Comparison of ENCODE assay signal across 14 cellular contexts in the genomic region with DNA sequence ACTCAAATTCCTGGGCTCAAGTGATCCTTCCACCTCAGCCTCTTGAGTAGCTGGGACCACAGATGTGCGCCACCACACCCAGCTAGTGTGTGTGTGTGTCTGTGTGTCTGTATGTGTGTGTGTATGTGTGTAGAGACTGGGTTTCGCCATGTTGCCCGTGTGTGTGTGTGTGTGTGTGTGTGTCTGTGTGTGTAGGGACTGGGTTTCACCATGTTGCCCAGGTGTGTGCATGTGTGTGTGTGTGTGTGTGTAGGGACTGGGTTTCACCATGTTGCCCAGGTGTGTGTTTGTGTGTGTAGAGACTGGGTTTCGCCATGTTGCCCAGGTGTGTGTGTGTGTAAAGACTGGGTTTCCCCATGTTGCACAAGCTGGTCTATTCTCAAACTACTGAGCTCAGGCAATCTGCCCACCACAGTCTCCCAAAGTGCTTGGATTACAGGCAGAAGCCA. TPM values are rescaled to one million over a fixed set of nuclear protein-coding genes. Genes with fewer than 3 reads are reported as not detected.
DNase-seq lines count a peak whose midpoint lies in the region; FAIRE-seq and TF ChIP-seq lines count a peak whose summit lies in the region.
"Had no signal": no experiment of that assay in that cellular context is flagged by ENCODE, and none has a peak within 500 bp of the region (broad histone marks: within the 10 kb centered on the region; RNA-seq: fewer than 3 reads in every experiment).

No MANE protein-coding gene starts in this region.

- no peak for FAIRE-seq in keratinocyte (lab: Jason Lieb, UNC)
- FAIRE-seq: D721Med had no signal

- peaks cover 19 to 73% (median 52%) of the 10 kb centered on the region in 3 experiments for H3K36me3 Mint-ChIP-seq in H9 (ENCODE audit: insufficient read depth in 1 of 3, low read depth in 3 of 3)
- H3K36me3 Mint-ChIP-seq in activated T-helper 1 cell treated with anti-CD3 and anti-CD28 coated beads, Interleukin-12 subunit alpha, Interleukin-12 subunit beta, Interleukin-2, Interleukin-4 antibody, amounts not matched to agents 30 ng/mL and 10 ng/mL and 1 ng/mL, durations not matched to agents 14 hours and 24 hours and 36 hours (ENCODE audit: low read depth) = peaks cover 38% of the 10 kb centered on the region

- DNase-seq in H9 (no peak), keratinocyte (ENCODE audit: low read depth, low spot score) (no peak), NOMO-1 (lab: John Stamatoyannopoulos, UW; ENCODE audit: unreplicated experiment in 2 of 2) (no peak), cortex of kidney (lab: John Stamatoyannopoulos, UW) (no peak), midbrain (lab: John Stamatoyannopoulos, UW) (no peak), NCI-H510A treated with DMSO at 0.1 percent for 48 hours (lab: John Stamatoyannopoulos, UW) (no peak)
- DNase-seq in activated T-helper 1 cell treated with anti-CD3 and anti-CD28 coated beads, Interleukin-12 subunit alpha, Interleukin-12 subunit beta, Interleukin-2, Interleukin-4 antibody, amounts not matched to agents 30 ng/mL and 10 ng/mL and 1 ng/mL, durations not matched to agents 14 hours and 24 hours and 36 hours (ENCODE audit: low spot score) = no peak
- DNase-seq: activated gamma-delta T cell treated with Interleukin-2 at 50 U/mL for 16 hours, colonic mucosa, hypothalamus, NCI-H1436 had no signal

- H3K9me3 ChIP-seq in H9 (ENCODE audit: control insufficient read depth, low read depth, low read length) (no peaks in the 10 kb centered on the region), keratinocyte (ENCODE audit: control insufficient read depth, low read depth, low read length) (no peaks in the 10 kb centered on the region)
- H3K9me3 ChIP-seq: colonic mucosa had no signal

- no peak overlapping the region for H2BK120ac ChIP-seq in H9 (ENCODE audit: low read depth, low read length, poor library complexity, severe bottlenecking)

- no peak overlapping the region for H2BK5ac ChIP-seq in H9 (ENCODE audit: insufficient read length, low read length)

- H3K27ac ChIP-seq in ACC112 (ENCODE audit: low read depth, low read length) = peak overlapping the region; percentile 75
- no peak overlapping the region for H3K27ac ChIP-seq in H9 (ENCODE audit: insufficient read length, low read depth, low read length)
- H3K27ac ChIP-seq in keratinocyte (ENCODE audit: control insufficient read depth, insufficient read depth, low read length) = peak overlapping the region; percentile 80

- H3K4me2 ChIP-seq in H9 (ENCODE audit: insufficient read depth, insufficient read length, low read length) (no peak overlapping the region), keratinocyte (ENCODE audit: control insufficient read depth, extremely low read depth, insufficient read depth, low read depth, low read length) (peak overlapping the region; percentile 77)

- no peaks in the 10 kb centered on the region for H3K79me2 ChIP-seq in ACC112 (ENCODE audit: control insufficient read depth, insufficient read depth, low read length, unreplicated experiment)
- no peaks in the 10 kb centered on the region for H3K79me2 ChIP-seq in H9 (ENCODE audit: insufficient read depth, low read length)
- no peaks in the 10 kb centered on the region for H3K79me2 ChIP-seq in keratinocyte (ENCODE audit: control insufficient read depth, insufficient read depth, low read length)

- no peak overlapping the region for H2BK12ac ChIP-seq in H9 (ENCODE audit: insufficient read length, low read depth, low read length)

- intact Hi-C loops in activated T-helper 1 cell treated with anti-CD3 and anti-CD28 coated beads, Interleukin-12 subunit alpha, Interleukin-12 subunit beta, Interleukin-2, Interleukin-4 antibody, amounts not matched to agents 30 ng/mL and 10 ng/mL and 1 ng/mL, durations not matched to agents 14 hours and 24 hours and 36 hours (cut with micrococcal nuclease) = loop anchor here (2.0 to 10.0 kb wide), 2 partner anchors 28 to 292 kb away; a partner anchor contains a TSS

- WGBS in H9 (ENCODE audit: extremely low coverage, insufficient read length, low lambda C conversion rate) = no CpG with 5 or more reads among the region's 4 CpGs

- H4K8ac ChIP-seq in H9 (replicated peaks; ENCODE audit: insufficient read length, low read depth, low read length) = no peak overlapping the region

- H2BK15ac ChIP-seq in H9 (ENCODE audit: low read depth, low read length) = no peak overlapping the region

- H3K4me3 ChIP-seq in ACC112 (ENCODE audit: low read depth, low read length) = no peak overlapping the region
- no peak overlapping the region for H3K4me3 ChIP-seq in keratinocyte (ENCODE audit: control insufficient read depth in 2 of 3, extremely low read depth in 1 of 3, insufficient read depth in 2 of 3, low read depth in 1 of 3, low read length in 3 of 3)
- H3K4me3 ChIP-seq: colonic mucosa, skin epidermis had no signal

- no peak overlapping the region for H3K23ac ChIP-seq in H9 (ENCODE audit: insufficient read length, low read depth, low read length)

- H3T11ph ChIP-seq in H9 (ENCODE audit: low read length) = no peak overlapping the region

- H3K4me3 Mint-ChIP-seq in H9 = no peak overlapping the region
- no peak overlapping the region for H3K4me3 Mint-ChIP-seq in activated T-helper 1 cell treated with anti-CD3 and anti-CD28 coated beads, Interleukin-12 subunit alpha, Interleukin-12 subunit beta, Interleukin-2, Interleukin-4 antibody, amounts not matched to agents 30 ng/mL and 10 ng/mL and 1 ng/mL, durations not matched to agents 14 hours and 24 hours and 36 hours

- H3K14ac ChIP-seq in H9 (ENCODE audit: insufficient read depth, low read length) = no peak overlapping the region; the same call in 1 of the 2 replicates

- no peak overlapping the region for H3K18ac ChIP-seq in H9 (ENCODE audit: insufficient read length, low read depth, low read length)

- no peak for TF ChIP-seq CTCF in H9 (conservative IDR thresholded peaks at IDR 0.05)
- TF ChIP-seq CTCF in keratinocyte (optimal IDR thresholded peaks at IDR 0.05 in 1 of 3, IDR thresholded peaks at IDR 0.05 in 1 of 3, conservative IDR thresholded peaks at IDR 0.05 in 1 of 3; ENCODE audit: extremely low read depth in 1 of 3, insufficient read depth in 2 of 3, low read length in 3 of 3) = no peak

- H3K27me3 Mint-ChIP-seq in H9 (ENCODE audit: low read depth) = no peaks in the 10 kb centered on the region
- H3K27me3 Mint-ChIP-seq in activated T-helper 1 cell treated with anti-CD3 and anti-CD28 coated beads, Interleukin-12 subunit alpha, Interleukin-12 subunit beta, Interleukin-2, Interleukin-4 antibody, amounts not matched to agents 30 ng/mL and 10 ng/mL and 1 ng/mL, durations not matched to agents 14 hours and 24 hours and 36 hours (ENCODE audit: insufficient read depth) = no peaks in the 10 kb centered on the region

- peaks cover 16% of the 10 kb centered on the region for H3K36me3 ChIP-seq in ACC112 (ENCODE audit: insufficient read depth, low read length)
- peaks cover 15 to 23% of the 10 kb centered on the region in 2 experiments for H3K36me3 ChIP-seq in keratinocyte (ENCODE audit: control insufficient read depth in 2 of 2, extremely low read depth in 1 of 2, insufficient read depth in 2 of 2, low read length in 2 of 2)
- H3K36me3 ChIP-seq: colonic mucosa had no signal

- no peak overlapping the region for H3K4ac ChIP-seq in H9 (ENCODE audit: low read depth, low read length)

- no peak overlapping the region for H2AK5ac ChIP-seq in H9 (ENCODE audit: insufficient read length, low read length)

- H3K4me1 ChIP-seq in ACC112 (ENCODE audit: control insufficient read depth, insufficient read depth, low read length, unreplicated experiment) (peaks cover 37% of the 10 kb centered on the region), H9 (ENCODE audit: insufficient read depth, low read length) (no peaks in the 10 kb centered on the region), keratinocyte (ENCODE audit: control insufficient read depth, extremely low read depth, insufficient read depth, low read length) (peaks cover 20% of the 10 kb centered on the region)
- H3K4me1 ChIP-seq: colonic mucosa had no signal

- no peak overlapping the region for H4K91ac ChIP-seq in H9 (ENCODE audit: insufficient read length, low read depth, low read length)

- dilution Hi-C loops in keratinocyte (cut with MboI; ENCODE audit: extremely low pct_ligation_motif_present, low sequenced_read_pairs) = no loop called here

- no peaks in the 10 kb centered on the region for H3K23me2 ChIP-seq in H9 (ENCODE audit: insufficient read length, low read depth, low read length, poor library complexity, severe bottlenecking)

- no peak overlapping the region for H3K56ac ChIP-seq in H9 (ENCODE audit: insufficient read length, low read depth, low read length)

- no peaks in the 10 kb centered on the region for H3K4me1 Mint-ChIP-seq in H9
- peaks cover 45% of the 10 kb centered on the region for H3K4me1 Mint-ChIP-seq in activated T-helper 1 cell treated with anti-CD3 and anti-CD28 coated beads, Interleukin-12 subunit alpha, Interleukin-12 subunit beta, Interleukin-2, Interleukin-4 antibody, amounts not matched to agents 30 ng/mL and 10 ng/mL and 1 ng/mL, durations not matched to agents 14 hours and 24 hours and 36 hours (ENCODE audit: low read depth)

- no peaks in the 10 kb centered on the region for H3K9me1 ChIP-seq in keratinocyte (ENCODE audit: control insufficient read depth, extremely low read depth, insufficient read depth, low read length)

- H2BK20ac ChIP-seq in H9 (ENCODE audit: low read depth, low read length, poor library complexity, severe bottlenecking) = no peak overlapping the region

- H3K9ac ChIP-seq in H9 (ENCODE audit: extremely low read depth, insufficient read length, low read length) = no peak overlapping the region
- H3K9ac ChIP-seq in keratinocyte (ENCODE audit: control insufficient read depth, extremely low read depth, insufficient read depth, low read length) = peak overlapping the region; percentile 45

- peak overlapping the region; percentile 3 to 72 (median 48); a peak in 5 of 7 replicates for H3K27ac Mint-ChIP-seq in H9
- H3K27ac Mint-ChIP-seq in activated T-helper 1 cell treated with anti-CD3 and anti-CD28 coated beads, Interleukin-12 subunit alpha, Interleukin-12 subunit beta, Interleukin-2, Interleukin-4 antibody, amounts not matched to agents 30 ng/mL and 10 ng/mL and 1 ng/mL, durations not matched to agents 14 hours and 24 hours and 36 hours = peak overlapping the region; percentile 3

- no peak overlapping the region for H4K5ac ChIP-seq in H9 (ENCODE audit: insufficient read length, low read depth, low read length)

- H3K9me3 Mint-ChIP-seq in H9 = no peaks in the 10 kb centered on the region
- no peaks in the 10 kb centered on the region for H3K9me3 Mint-ChIP-seq in activated T-helper 1 cell treated with anti-CD3 and anti-CD28 coated beads, Interleukin-12 subunit alpha, Interleukin-12 subunit beta, Interleukin-2, Interleukin-4 antibody, amounts not matched to agents 30 ng/mL and 10 ng/mL and 1 ng/mL, durations not matched to agents 14 hours and 24 hours and 36 hours

- H4K20me1 ChIP-seq in H9 (ENCODE audit: control insufficient read depth, insufficient read depth, insufficient read length) (no peaks in the 10 kb centered on the region), keratinocyte (ENCODE audit: control insufficient read depth, extremely low read depth, insufficient read depth, low read length) (no peaks in the 10 kb centered on the region)

- no peak overlapping the region for H2AFZ ChIP-seq in ACC112 (ENCODE audit: low read length, unreplicated experiment)
- H2AFZ ChIP-seq in H9 (ENCODE audit: low read length) = no peak overlapping the region
- H2AFZ ChIP-seq in keratinocyte (ENCODE audit: control insufficient read depth, low read length) = no peak overlapping the region

- H3K27me3 ChIP-seq in ACC112 (ENCODE audit: insufficient read depth, low read length) = no peaks in the 10 kb centered on the region
- H3K27me3 ChIP-seq in H9 (ENCODE audit: insufficient read depth, low read length) = no peaks in the 10 kb centered on the region
- H3K27me3 ChIP-seq in keratinocyte (ENCODE audit: control insufficient read depth, extremely low read depth, insufficient read depth, low read length) = no peaks in the 10 kb centered on the region
- H3K27me3 ChIP-seq: colonic mucosa had no signal

- H3K79me1 ChIP-seq in H9 (ENCODE audit: insufficient read depth, low read depth, low read length, poor library complexity, severe bottlenecking) = no peaks in the 10 kb centered on the region

RNA-seq across cellular contexts. Expression of a gene that starts 28.3 kb away (rescaled TPM):
- total RNA-seq in H9 (2021) = 66.4 and 69.2 TPM in 2 replicates
- 46.0 and 49.1 TPM in 2 replicates for total RNA-seq in activated T-helper 1 cell treated with anti-CD3 and anti-CD28 coated beads, Interleukin-12 subunit alpha, Interleukin-12 subunit beta, Interleukin-2, Interleukin-4 antibody, amounts not matched to agents 30 ng/mL and 10 ng/mL and 1 ng/mL, durations not matched to agents 14 hours and 24 hours and 36 hours
- 25.2 to 40.2 TPM (median 34.0 TPM) in 3 replicates for polyA plus RNA-seq in keratinocyte
- 13.8 TPM for polyA plus RNA-seq in keratinocyte (2011; ENCODE audit: low read depth)
- polyA plus RNA-seq in keratinocyte (2011; cell fraction: cytosol; rRNA removed) = 21.6 and 22.2 TPM in 2 replicates
- 62.7 and 75.3 TPM in 2 replicates for polyA plus RNA-seq in keratinocyte (2011; cell fraction: nucleus; rRNA removed)
- 26.0 and 26.6 TPM in 2 replicates for polyA plus RNA-seq in keratinocyte (2012; ENCODE audit: low replicate concordance)
- polyA minus RNA-seq in keratinocyte = 20.1 to 36.4 TPM (median 35.7 TPM) in 3 replicates
- 18.6 TPM for polyA minus RNA-seq in keratinocyte (2011; cell fraction: cytosol; rRNA and poly(A)+ RNA removed)
- 20.4 and 27.7 TPM in 2 replicates for polyA minus RNA-seq in keratinocyte (2011; cell fraction: nucleus; rRNA and poly(A)+ RNA removed)
